8 cellular contexts compared by ENCODE assay signal in the genomic region with DNA sequence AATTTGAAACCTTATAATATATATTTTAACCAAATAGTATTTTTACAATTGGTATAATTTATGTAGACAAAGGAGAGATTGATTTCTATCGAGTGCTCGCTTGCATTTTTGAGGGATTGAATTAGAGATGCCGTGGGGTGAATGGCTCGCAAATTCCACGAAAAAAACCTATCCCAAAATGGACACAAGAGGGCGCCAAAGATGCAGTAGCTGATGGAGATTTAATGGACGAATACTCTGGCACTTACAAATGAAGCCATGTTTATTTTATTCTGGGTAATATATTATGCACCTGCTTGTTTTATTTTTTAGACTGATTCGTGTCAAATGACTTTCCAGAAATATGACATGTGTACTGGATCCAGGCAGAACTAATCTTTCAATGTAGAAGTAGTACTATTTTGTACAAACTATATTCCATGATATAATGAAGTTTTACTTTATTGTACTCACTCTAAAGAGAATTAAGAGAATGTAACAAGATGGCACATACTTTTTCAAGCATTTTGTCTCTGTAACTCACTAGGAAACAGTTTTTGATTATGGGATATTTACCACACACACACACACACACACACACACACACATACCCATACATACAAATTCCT.
DNase-seq lines count a peak whose midpoint lies in the region; ATAC-seq, FAIRE-seq and TF ChIP-seq lines count a peak whose summit lies in the region.

No MANE protein-coding gene starts in this region.

- no peak overlapping the region for H3K4me2 ChIP-seq in OCI-LY3 (ENCODE audit: low read length)

- TF ChIP-seq CTCF in left ventricle myocardium inferior (IDR thresholded peaks at IDR 0.05; ENCODE audit: borderline replicate concordance): peak; percentile 89
- TF ChIP-seq CTCF in OCI-LY3 (IDR thresholded peaks at IDR 0.05; ENCODE audit: low read depth, low read length): peak; percentile 76

- ATAC-seq in left ventricle myocardium superior (no peak), HG03565 (IDR thresholded peaks at IDR 0.05; ENCODE audit: unreplicated experiment) (peak; percentile 60), HG02973 (IDR thresholded peaks at IDR 0.05; ENCODE audit: unreplicated experiment) (no peak)
- ATAC-seq in activated T-cell treated with anti-CD3 and anti-CD28 coated beads, Interleukin-2, amount 50 U/mL, for 72 hours (replicated peaks in 1 of 2): peak in 1 of 2 donors; percentile 38

- no peak overlapping the region for H3K27ac ChIP-seq in left ventricle myocardium inferior (replicated peaks)
- no peak overlapping the region for H3K27ac ChIP-seq in OCI-LY3 (ENCODE audit: low read length)

- no peaks in the 10 kb centered on the region for H3K79me2 ChIP-seq in OCI-LY3 (ENCODE audit: low read length)

- no peak overlapping the region for H3K27ac Mint-ChIP-seq in activated T-cell treated with anti-CD3 and anti-CD28 coated beads, Interleukin-2, amount 50 U/mL, for 72 hours

- H3K36me3 ChIP-seq in left ventricle myocardium inferior: no peaks in the 10 kb centered on the region
- H3K36me3 ChIP-seq in OCI-LY3 (replicated peaks; ENCODE audit: low read depth, low read length): no peaks in the 10 kb centered on the region

- H4K20me1 ChIP-seq in OCI-LY3 (ENCODE audit: insufficient read depth, low read length): no peaks in the 10 kb centered on the region

- H3K4me3 ChIP-seq in left ventricle myocardium inferior: no peak overlapping the region
- no peak overlapping the region for H3K4me3 ChIP-seq in OCI-LY3 (ENCODE audit: low read length)
- H3K4me3 ChIP-seq in skeletal muscle cell (ENCODE audit: low read depth, low read length): no peak overlapping the region

- H3K4me1 ChIP-seq in left ventricle myocardium inferior (no peaks in the 10 kb centered on the region), OCI-LY3 (ENCODE audit: low read length) (peaks cover 10% of the 10 kb centered on the region)

- no peaks in the 10 kb centered on the region for H3K36me3 Mint-ChIP-seq in activated T-cell treated with anti-CD3 and anti-CD28 coated beads, Interleukin-2, amount 50 U/mL, for 72 hours (ENCODE audit: insufficient read depth in 2 of 2)

- H3K9me3 ChIP-seq in left ventricle myocardium inferior (replicated peaks) (no peaks in the 10 kb centered on the region), OCI-LY3 (ENCODE audit: insufficient read depth, low read length) (no peaks in the 10 kb centered on the region)

- H3K4me1 Mint-ChIP-seq in activated T-cell treated with anti-CD3 and anti-CD28 coated beads, Interleukin-2, amount 50 U/mL, for 72 hours (ENCODE audit: low read depth): peaks cover 3% of the 10 kb centered on the region

- intact Hi-C loops in left ventricle myocardium inferior (cut with micrococcal nuclease): loop anchor here (10.0 kb wide), 1 partner anchor 1175 kb away; no protein-coding TSS in a partner anchor
- intact Hi-C loops in left ventricle myocardium superior (cut with micrococcal nuclease): loop anchor here (10.0 kb wide), 1 partner anchor 1435 kb away; no protein-coding TSS in a partner anchor

- H3K27me3 ChIP-seq in left ventricle myocardium inferior (ENCODE audit: low read depth): peaks cover 50% of the 10 kb centered on the region
- peaks cover 23% of the 10 kb centered on the region for H3K27me3 ChIP-seq in OCI-LY3 (ENCODE audit: low read depth, low read length)

- H3K27me3 Mint-ChIP-seq in activated T-cell treated with anti-CD3 and anti-CD28 coated beads, Interleukin-2, amount 50 U/mL, for 72 hours (ENCODE audit: low read depth): peaks cover 22% of the 10 kb centered on the region

- H3K9ac ChIP-seq in OCI-LY3 (ENCODE audit: low read length): no peak overlapping the region

- peak; percentile 65 for FAIRE-seq in frontal cortex (lab: Jason Lieb, UNC)

- H3K4me3 Mint-ChIP-seq in activated T-cell treated with anti-CD3 and anti-CD28 coated beads, Interleukin-2, amount 50 U/mL, for 72 hours: no peak overlapping the region

- DNase-seq in left ventricle myocardium inferior (no peak), left ventricle myocardium superior (no peak), frontal cortex (ENCODE audit: low spot score in 2 of 2) (peak; percentile 12 to 33), skeletal muscle cell (ENCODE audit: low read depth) (peak; percentile 4)
- peak; percentile 53 to 62 for DNase-seq in activated T-cell treated with anti-CD3 and anti-CD28 coated beads, Interleukin-2, amount 50 U/mL, for 72 hours

- no peaks in the 10 kb centered on the region for H3K9me3 Mint-ChIP-seq in activated T-cell treated with anti-CD3 and anti-CD28 coated beads, Interleukin-2, amount 50 U/mL, for 72 hours

- no peak overlapping the region for H2AFZ ChIP-seq in OCI-LY3 (ENCODE audit: low read depth, low read length)

Comparison
In these comparisons a context has a peak if more than half of its experiments do, and no peak if none do; other contexts are left out.
1. DNase-seq: peak in activated T-cell treated with anti-CD3 and anti-CD28 coated beads, Interleukin-2, amount 50 U/mL, for 72 hours (2 of 2), frontal cortex (2 of 2) and skeletal muscle cell (single experiment); none in left ventricle myocardium inferior (single experiment) and left ventricle myocardium superior (single experiment).